ENCODE assay signal across 8 cellular contexts in the genomic region with DNA sequence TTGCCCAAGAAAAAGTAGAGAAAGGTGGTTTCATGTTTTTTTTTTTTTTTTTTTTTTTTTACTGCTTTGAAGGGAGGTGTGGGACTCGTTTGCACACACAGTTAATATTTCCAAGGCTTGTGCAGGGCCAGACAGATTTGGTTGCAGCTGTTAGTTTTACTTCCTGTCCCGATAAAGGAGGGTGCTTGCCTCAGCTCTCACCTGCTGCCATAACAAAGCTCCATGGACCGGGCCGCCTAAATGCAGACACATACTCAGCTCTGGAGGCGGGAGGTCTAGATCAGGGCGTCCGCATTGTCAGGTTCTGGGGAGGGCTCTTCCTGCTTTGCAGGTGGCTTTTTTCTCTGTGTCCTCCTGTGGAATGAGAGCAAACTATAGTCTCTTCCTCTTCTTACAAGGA.
A peak's percentile ranks its signal among the peaks of the same experiment; 100 is the strongest.
DNase-seq lines count a peak whose midpoint lies in the region; ATAC-seq and TF ChIP-seq lines count a peak whose summit lies in the region.

No MANE protein-coding gene starts in this region.

- no peaks in the 10 kb centered on the region for H3K9me3 ChIP-seq in left ventricle myocardium inferior (replicated peaks)

- H3K27ac Mint-ChIP-seq in activated CD8-positive, alpha-beta T cell treated with anti-CD3 and anti-CD28 coated beads for 36 hours = peak overlapping the region; percentile 51

- CTCF ChIA-PET in activated CD8-positive, alpha-beta T cell treated with anti-CD3 and anti-CD28 coated beads for 36 hours (lab: Charles Lee) = interaction anchor here (0.8 to 7.5 kb wide), 2 partner anchors 31 to 76 kb away, joined by 4 to 75 read pairs; no protein-coding TSS in a partner anchor

- H3K4me1 Mint-ChIP-seq in activated CD8-positive, alpha-beta T cell treated with anti-CD3 and anti-CD28 coated beads for 36 hours (ENCODE audit: low read depth) = peaks cover 89% of the 10 kb centered on the region

- POLR2A ChIA-PET in activated CD8-positive, alpha-beta T cell treated with anti-CD3 and anti-CD28 coated beads for 36 hours (lab: Charles Lee) = interaction anchor here (1.0 kb wide), 1 partner anchor 46 kb away, joined by 3 read pairs; no protein-coding TSS in a partner anchor

- H3K27ac ChIP-seq in left ventricle myocardium inferior (replicated peaks) = no peak overlapping the region

- H3K36me3 ChIP-seq in left ventricle myocardium inferior = no peaks in the 10 kb centered on the region

- H3K9me3 Mint-ChIP-seq in activated CD8-positive, alpha-beta T cell treated with anti-CD3 and anti-CD28 coated beads for 36 hours = no peaks in the 10 kb centered on the region

- intact Hi-C loops in activated CD8-positive, alpha-beta T cell treated with anti-CD3 and anti-CD28 coated beads for 36 hours (cut with micrococcal nuclease) = no loop called here
- intact Hi-C loops in left ventricle myocardium inferior (cut with micrococcal nuclease) = no loop called here

- ATAC-seq in GM19438 (IDR thresholded peaks at IDR 0.05; ENCODE audit: low read depth, unreplicated experiment) = peak; percentile 84
- ATAC-seq in HG03432 (IDR thresholded peaks at IDR 0.05; ENCODE audit: unreplicated experiment) = peak; percentile 64
- peak; percentile 32 for ATAC-seq in activated CD8-positive, alpha-beta T cell treated with anti-CD3 and anti-CD28 coated beads for 36 hours

- H3K4me3 Mint-ChIP-seq in activated CD8-positive, alpha-beta T cell treated with anti-CD3 and anti-CD28 coated beads for 36 hours = no peak overlapping the region

- H3K4me3 ChIP-seq in left ventricle myocardium inferior = no peak overlapping the region

- peaks cover 15% of the 10 kb centered on the region for H3K36me3 Mint-ChIP-seq in activated CD8-positive, alpha-beta T cell treated with anti-CD3 and anti-CD28 coated beads for 36 hours (ENCODE audit: low read depth)

- no peaks in the 10 kb centered on the region for H3K27me3 ChIP-seq in left ventricle myocardium inferior (ENCODE audit: low read depth)

- H3K27me3 Mint-ChIP-seq in activated CD8-positive, alpha-beta T cell treated with anti-CD3 and anti-CD28 coated beads for 36 hours = no peaks in the 10 kb centered on the region

- H3K4me1 ChIP-seq in left ventricle myocardium inferior = peaks cover 44% of the 10 kb centered on the region

- no peak for TF ChIP-seq CTCF in activated CD8-positive, alpha-beta T cell treated with anti-CD3 and anti-CD28 coated beads for 36 hours (IDR thresholded peaks at IDR 0.05)
- TF ChIP-seq CTCF in left ventricle myocardium inferior (IDR thresholded peaks at IDR 0.05; ENCODE audit: borderline replicate concordance) = no peak

- DNase-seq in COLO668 (lab: John Stamatoyannopoulos, UW; ENCODE audit: unreplicated experiment) (peak; percentile 72), ecto neural progenitor cell (ENCODE audit: low spot score) (no peak), SW480 (ENCODE audit: low spot score) (no peak), UCSD-AML1 (lab: John Stamatoyannopoulos, UW; ENCODE audit: unreplicated experiment) (no peak), left ventricle myocardium inferior (no peak)
- peak; percentile 65 for DNase-seq in activated CD8-positive, alpha-beta T cell treated with anti-CD3 and anti-CD28 coated beads for 36 hours

Comparison
In these comparisons a context has a peak if more than half of its experiments do, and no peak if none do; other contexts are left out.
1. DNase-seq: peak in COLO668 (single experiment) and activated CD8-positive, alpha-beta T cell treated with anti-CD3 and anti-CD28 coated beads for 36 hours (single experiment); none in ecto neural progenitor cell (single experiment), SW480 (single experiment), UCSD-AML1 (single experiment) and left ventricle myocardium inferior (single experiment).
2. ATAC-seq: peak in every context shown above with its lines; median percentile 84 in GM19438; 64 in HG03432; 32 in activated CD8-positive, alpha-beta T cell treated with anti-CD3 and anti-CD28 coated beads for 36 hours.